8 cellular contexts compared by ENCODE assay signal in the genomic region with DNA sequence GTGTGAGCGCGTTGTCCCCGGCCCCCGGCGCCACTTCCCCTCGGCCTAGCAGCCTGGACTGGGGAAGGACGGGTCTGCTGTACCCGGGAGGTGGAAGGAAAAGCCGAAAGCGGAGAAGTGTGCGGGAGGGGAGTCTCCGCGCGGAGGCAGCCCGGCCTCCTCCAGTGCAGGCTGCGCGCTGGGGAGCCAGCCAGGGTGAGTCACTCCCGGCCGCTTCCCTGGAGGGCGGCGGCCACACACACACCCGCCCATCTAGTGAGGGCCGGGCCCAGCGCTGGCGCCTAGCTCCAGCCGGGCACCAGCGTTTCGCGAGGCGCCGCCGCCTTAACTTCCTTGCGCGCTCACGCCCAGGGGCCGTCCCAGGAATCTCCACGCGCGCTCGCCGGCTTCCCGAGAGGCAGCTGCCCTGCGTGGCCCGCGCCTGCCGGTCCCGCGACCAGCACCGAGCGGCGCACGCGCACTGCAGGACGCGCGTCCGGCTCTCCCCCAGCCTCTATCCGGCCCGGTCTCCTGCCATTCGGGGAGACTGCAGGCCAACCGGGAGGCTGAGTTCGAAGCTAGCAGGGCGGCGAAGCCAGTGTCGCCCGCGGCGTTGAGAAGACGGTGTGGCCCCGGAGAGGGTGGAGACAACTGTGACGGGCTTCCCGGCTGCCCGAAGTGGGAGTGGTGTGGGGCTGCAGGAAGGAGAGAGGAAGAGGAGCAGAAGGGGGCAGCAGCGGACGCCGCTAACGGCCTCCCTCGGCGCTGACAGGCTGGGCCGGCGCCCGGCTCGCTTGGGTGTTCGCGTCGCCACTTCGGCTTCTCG.
DNase-seq lines count a peak whose midpoint lies in the region; ATAC-seq lines count a peak whose summit lies in the region.

Gene JAK2, plus strand, starts transcription at position 702 of the 805 bp plus-strand sequence. CDS start 36,716 bp downstream, outside the sequence.

- ATAC-seq in GM18868 (IDR thresholded peaks at IDR 0.05; ENCODE audit: unreplicated experiment) (peak; percentile 73), HG03135 (IDR thresholded peaks at IDR 0.05; ENCODE audit: unreplicated experiment) (peak; percentile 63)
- ATAC-seq in activated CD4-positive, CD25-positive, alpha-beta regulatory T cell treated with anti-CD3 and anti-CD28 coated beads, Interleukin-2, amount 50 U/mL, for 24 hours, result peak; percentile 86 to 89

- peak; percentile 91 for DNase-seq in AG08396 (ENCODE audit: low spot score)
- DNase-seq in NCI-H226, result peak; percentile 92
- peak; percentile 83 for DNase-seq in cerebellar cortex (ENCODE audit: low spot score)
- peak; percentile 96 for DNase-seq in kidney tubule cell (ENCODE audit: low spot score)
- peak; percentile 49 to 80 (median 62) for DNase-seq in stimulated activated CD4-positive, alpha-beta T cell treated with anti-CD3 and anti-CD28 coated beads, Interleukin-1b, Interleukin-23, amount 100 ng/mL, for 24 hours (ENCODE audit: low read depth in 4 of 4, low spot score in 1 of 4)

Comparison
In these comparisons a context has a peak if more than half of its experiments do, and no peak if none do; other contexts are left out.
1. Peak in every context shown above with its lines: DNase-seq and ATAC-seq.